ENCODE assay signal across 31 cellular contexts in genomic region chr9:7957803-7958202, GRCh38.
"Had no signal": no experiment of that assay in that cellular context is flagged by ENCODE, and none has a peak within 500 bp of the region (broad histone marks: within the 10 kb centered on the region; RNA-seq: fewer than 3 reads in every experiment).

No MANE protein-coding gene starts in this region.

- H3K27ac ChIP-seq: neural progenitor cell, ovary, parathyroid adenoma, psoas muscle, skin epidermis, spleen, stomach, thoracic aorta, thyroid gland, tibial nerve, upper lobe of left lung, vagina had no signal

- ATAC-seq: naive thymus-derived CD4-positive, alpha-beta T cell; natural killer cell; psoas muscle; right cardiac atrium; sciatic nerve; stimulated activated naive B cell treated with anti-CD40 and anti-IgM and Interleukin-4, amounts not matched to agents 10 μg/mL and 1 μg/mL and 100 μg/mL, for 72 hours had no signal

- H3K36me3 Mint-ChIP-seq: natural killer cell; neural progenitor cell; stimulated activated naive B cell treated with anti-CD40 and anti-IgM and Interleukin-4, amounts not matched to agents 10 μg/mL and 1 μg/mL and 100 μg/mL, for 72 hours had no signal

- H3K4me3 ChIP-seq: neural progenitor cell, ovary, psoas muscle, skin epidermis, smooth muscle cell, spleen, stomach, thoracic aorta, thyroid gland, tibial nerve, upper lobe of left lung, vagina had no signal

- H3K27ac Mint-ChIP-seq: naive thymus-derived CD4-positive, alpha-beta T cell; natural killer cell; nephron; progenitor cell of endocrine pancreas; stimulated activated naive B cell treated with anti-CD40 and anti-IgM and Interleukin-4, amounts not matched to agents 10 μg/mL and 1 μg/mL and 100 μg/mL, for 72 hours; stimulated activated naive CD8-positive, alpha-beta T cell treated with anti-CD3 and anti-CD28 coated beads, Interleukin-15, Interleukin-2, amounts not matched to agents 100 ng/mL and 50 ng/mL, for 24 hours had no signal

- H3K4me1 ChIP-seq: parathyroid adenoma, psoas muscle, spleen, stomach, thyroid gland, tibial nerve, upper lobe of left lung had no signal

- H3K9me3 ChIP-seq: ovary, psoas muscle, spleen, stomach, thoracic aorta, thyroid gland, tibial nerve, upper lobe of left lung, vagina had no signal

- FAIRE-seq: urothelium cell line had no signal

- H3K4me2 ChIP-seq: neural progenitor cell, smooth muscle cell had no signal

- H3K4me3 Mint-ChIP-seq: naive thymus-derived CD4-positive, alpha-beta T cell; natural killer cell; nephron; neural progenitor cell; stimulated activated naive B cell treated with anti-CD40 and anti-IgM and Interleukin-4, amounts not matched to agents 10 μg/mL and 1 μg/mL and 100 μg/mL, for 72 hours; stimulated activated naive CD8-positive, alpha-beta T cell treated with anti-CD3 and anti-CD28 coated beads, Interleukin-15, Interleukin-2, amounts not matched to agents 100 ng/mL and 50 ng/mL, for 24 hours had no signal

- H3K4me1 Mint-ChIP-seq: natural killer cell, nephron had no signal

- H3K9me3 Mint-ChIP-seq: naive thymus-derived CD4-positive, alpha-beta T cell; natural killer cell; nephron; neural progenitor cell; stimulated activated naive B cell treated with anti-CD40 and anti-IgM and Interleukin-4, amounts not matched to agents 10 μg/mL and 1 μg/mL and 100 μg/mL, for 72 hours; stimulated activated naive CD8-positive, alpha-beta T cell treated with anti-CD3 and anti-CD28 coated beads, Interleukin-15, Interleukin-2, amounts not matched to agents 100 ng/mL and 50 ng/mL, for 24 hours had no signal

- DNase-seq: naive thymus-derived CD4-positive, alpha-beta T cell; natural killer cell; occipital lobe; ovary; posterior cingulate gyrus; psoas muscle; right cardiac atrium; spleen; stimulated activated CD4-positive, alpha-beta T cell treated with anti-CD3 and anti-CD28 coated beads, Interleukin-12 subunit alpha, Interleukin-12 subunit beta, amount 100 ng/mL, for 4 hours; stimulated activated CD4-positive, alpha-beta T cell treated with anti-CD3 and anti-CD28 coated beads, Interleukin-1b, Interleukin-23, amount 100 ng/mL, for 48 hours; stimulated activated CD4-positive, alpha-beta T cell treated with anti-CD3 and anti-CD28 coated beads, Interleukin-4, amount 100 ng/mL, for 1 hour; stimulated activated CD4-positive, alpha-beta T cell treated with anti-CD3 and anti-CD28 coated beads, Interleukin-4, amount 100 ng/mL, for 4 hours; stimulated activated CD8-positive, alpha-beta memory T cell treated with anti-CD3 and anti-CD28 coated beads, Interleukin-4, amount 100 ng/mL, for 48 hours; stimulated activated naive B cell treated with anti-CD40 and anti-IgM and Interleukin-4, amounts not matched to agents 10 μg/mL and 1 μg/mL and 100 μg/mL, for 72 hours; stimulated activated naive CD4-positive, alpha-beta T cell treated with Interleukin-2 at 50 U/mL for 16 hours; stomach; thyroid gland; trophoblast cell; upper lobe of left lung had no signal

- H3K27me3 Mint-ChIP-seq: progenitor cell of endocrine pancreas; stimulated activated naive B cell treated with anti-CD40 and anti-IgM and Interleukin-4, amounts not matched to agents 10 μg/mL and 1 μg/mL and 100 μg/mL, for 72 hours; stimulated activated naive CD8-positive, alpha-beta T cell treated with anti-CD3 and anti-CD28 coated beads, Interleukin-15, Interleukin-2, amounts not matched to agents 100 ng/mL and 50 ng/mL, for 24 hours had no signal
